In the genomic region with DNA sequence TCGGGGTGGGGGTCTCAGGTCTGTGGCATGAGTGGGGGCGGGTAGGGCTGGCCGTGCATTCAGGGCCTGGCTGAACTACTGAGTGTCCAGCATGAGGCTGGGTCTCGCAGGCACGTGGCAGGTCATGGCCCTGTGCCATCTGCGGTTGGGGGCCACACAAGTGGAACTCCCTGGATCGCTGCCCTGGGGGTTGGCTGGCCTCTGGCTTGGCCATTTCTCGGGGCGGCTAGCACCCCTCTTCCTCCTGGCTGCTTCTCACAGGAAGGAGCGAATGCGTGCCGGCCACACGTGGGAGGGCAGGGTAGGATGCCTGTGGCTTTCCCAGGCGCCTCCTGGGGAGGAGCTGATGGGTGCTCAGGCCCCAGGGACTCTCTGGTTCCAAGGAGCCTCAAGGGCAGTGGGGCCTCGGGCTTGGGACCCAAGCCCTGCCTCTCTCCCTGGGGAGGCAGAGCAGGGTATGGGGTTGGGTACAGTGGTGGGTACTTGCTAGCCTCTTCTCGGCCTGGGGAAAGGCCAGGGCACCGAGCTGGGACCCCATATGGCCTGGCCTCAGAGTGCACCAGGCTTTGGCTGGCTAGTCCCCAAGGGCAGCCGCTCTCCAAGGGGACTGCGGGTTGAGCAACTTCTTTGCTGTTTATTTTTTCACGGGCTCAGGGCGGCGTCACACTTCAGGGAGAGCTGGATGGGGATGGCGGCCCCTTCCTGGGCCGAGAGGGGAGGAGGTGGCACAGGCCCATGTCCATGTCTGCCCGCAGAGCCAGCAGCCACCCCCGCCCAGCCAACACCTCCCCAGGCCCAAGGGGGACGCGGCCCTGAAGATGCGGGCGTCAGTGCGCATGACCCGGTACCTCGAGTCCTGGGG, we compare ENCODE assay signal across 11 cellular contexts. TPM values are rescaled to one million over a fixed set of nuclear protein-coding genes. Genes with fewer than 3 reads are reported as not detected.
DNase-seq lines count a peak whose midpoint lies in the region; ATAC-seq, FAIRE-seq and TF ChIP-seq lines count a peak whose summit lies in the region.
"Had no signal": no experiment of that assay in that cellular context is flagged by ENCODE, and none has a peak within 500 bp of the region (broad histone marks: within the 10 kb centered on the region; RNA-seq: fewer than 3 reads in every experiment).

No MANE protein-coding gene starts in this region.

- peaks cover 0 to 85% (median 0%) of the 10 kb centered on the region in 3 donors for H3K36me3 Mint-ChIP-seq in CD8-positive, alpha-beta memory T cell

- H2BK5ac ChIP-seq in H1 (ENCODE audit: low read depth, low read length), result 0 out of 2 replicates have a peak overlapping the region, but pooled peaks have one; percentile 9

- no peak for TF ChIP-seq CTCF in H1 (IDR thresholded peaks at IDR 0.05; ENCODE audit: control extremely low read depth in 1 of 3, insufficient read depth in 1 of 3, low read depth in 1 of 3, low read length in 3 of 3)

- no peak for FAIRE-seq in H1 (lab: Jason Lieb, UNC)
- FAIRE-seq: GM18507 had no signal

- no peak overlapping the region for H3K14ac ChIP-seq in H1 (ENCODE audit: insufficient read length)

- ATAC-seq in HG03196 (IDR thresholded peaks at IDR 0.05; ENCODE audit: unreplicated experiment), result no peak

- TF ChIP-seq RAD21 in H1 (IDR thresholded peaks at IDR 0.05 in 1 of 2, conservative IDR thresholded peaks at IDR 0.05 in 1 of 2; ENCODE audit: low read depth in 2 of 2, low read length in 2 of 2), result no peak

- no peaks in the 10 kb centered on the region for H3K9me3 Mint-ChIP-seq in CD8-positive, alpha-beta memory T cell

- no peak overlapping the region for H2AFZ ChIP-seq in H1 (ENCODE audit: low read length)

- H3K27me3 Mint-ChIP-seq in CD8-positive, alpha-beta memory T cell, result no peaks in the 10 kb centered on the region

- DNase-seq in CD8-positive, alpha-beta memory T cell, result peak in 1 of 5 donors; percentile 38
- DNase-seq in HS-27A (ENCODE audit: low read depth), result peak; percentile 42
- peak in 1 of 2 experiments; percentile 42 for DNase-seq in H1 (ENCODE audit: low read depth in 1 of 2, low spot score in 2 of 2)
- peak in 8 of 10 donors; percentile 0 to 80 (median 16) for DNase-seq in posterior cingulate gyrus
- DNase-seq in glomerular visceral epithelial cell (ENCODE audit: extremely low spot score), result no peak
- DNase-seq in hippocampal formation (lab: John Stamatoyannopoulos, UW), result no peak
- DNase-seq: activated CD4-positive, alpha-beta T cell treated with anti-CD3 and anti-CD28 coated beads for 1 hour; DMS79; stimulated activated CD4-positive, alpha-beta T cell treated with anti-CD3 and anti-CD28 coated beads, Interleukin-4, amount 100 ng/mL, for 1 hour had no signal

- no peaks in the 10 kb centered on the region for H3K79me1 ChIP-seq in H1 (ENCODE audit: low read depth, low read length)

- H2BK20ac ChIP-seq in H1 (ENCODE audit: low read length), result no peak overlapping the region

- no peak overlapping the region for H3K23ac ChIP-seq in H1 (ENCODE audit: insufficient read length)

- peak overlapping the region in 5 of 8 donors; percentile 5 to 73 (median 58) for H3K27ac Mint-ChIP-seq in CD8-positive, alpha-beta memory T cell

- no peak for TF ChIP-seq POLR2A in H1 (IDR thresholded peaks at IDR 0.05; ENCODE audit: control extremely low read depth in 1 of 2, low read depth in 2 of 2, low read length in 2 of 2)

- intact Hi-C loops in posterior cingulate gyrus (cut with DNase I), result no loop called here

- H3K9me3 ChIP-seq in CD8-positive, alpha-beta memory T cell (ENCODE audit: low read length), result no peaks in the 10 kb centered on the region
- H3K9me3 ChIP-seq in H1 (ENCODE audit: insufficient read depth in 2 of 2, low read depth in 1 of 2, low read length in 1 of 2), result no peaks in the 10 kb centered on the region; a peak in 1 of 4 replicates

- no peaks in the 10 kb centered on the region for H3K79me2 ChIP-seq in H1 (ENCODE audit: control insufficient read depth in 1 of 2, insufficient read depth in 2 of 2, low read length in 2 of 2)

- no peak overlapping the region for H3K27ac ChIP-seq in CD8-positive, alpha-beta memory T cell (ENCODE audit: low read depth, low read length)
- no peak overlapping the region for H3K27ac ChIP-seq in H1 (ENCODE audit: low read depth, low read length)

- no peak overlapping the region for H4K91ac ChIP-seq in H1 (replicated peaks; ENCODE audit: insufficient read length, low read length)

- no peaks in the 10 kb centered on the region for H3K23me2 ChIP-seq in H1 (ENCODE audit: low read depth, low read length)

- H3K4me2 ChIP-seq in H1 (ENCODE audit: insufficient read depth in 1 of 2, low read depth in 2 of 2, low read length in 2 of 2), result no peak overlapping the region

- H3K4ac ChIP-seq in H1 (replicated peaks; ENCODE audit: insufficient read length, low read depth, low read length), result no peak overlapping the region

- H2BK15ac ChIP-seq in H1 (ENCODE audit: low read length), result no peak overlapping the region

- peaks cover 45% of the 10 kb centered on the region for H3K36me3 ChIP-seq in CD8-positive, alpha-beta memory T cell (ENCODE audit: insufficient read depth, low read length)
- H3K36me3 ChIP-seq in H1 (ENCODE audit: control insufficient read depth in 2 of 4, insufficient read depth in 4 of 4, low read length in 3 of 4), result no peaks in the 10 kb centered on the region

- no peak overlapping the region for H2BK120ac ChIP-seq in H1 (replicated peaks; ENCODE audit: low read depth, low read length)

- H3K27me3 ChIP-seq in CD8-positive, alpha-beta memory T cell (ENCODE audit: insufficient read depth, low read length, poor library complexity, severe bottlenecking), result no peaks in the 10 kb centered on the region
- no peaks in the 10 kb centered on the region for H3K27me3 ChIP-seq in H1 (replicated peaks in 1 of 4; ENCODE audit: control insufficient read depth in 3 of 4, extremely low read depth in 1 of 4, insufficient read depth in 3 of 4, low read length in 3 of 4)

- no peak overlapping the region for H3K4me3 Mint-ChIP-seq in CD8-positive, alpha-beta memory T cell

- POLR2A ChIA-PET in CD8-positive, alpha-beta memory T cell (lab: Charles Lee), result no interaction called here
- POLR2A ChIA-PET in H1 (lab: Charles Lee; ENCODE audit: partially characterized antibody), result interaction anchor here (1.5 kb wide), 1 partner anchor 14 kb away, joined by 4 read pairs; no protein-coding TSS in a partner anchor

- no peak for TF ChIP-seq EP300 in H1 (IDR thresholded peaks at IDR 0.05; ENCODE audit: borderline replicate concordance in 1 of 2, low read depth in 2 of 2, low read length in 2 of 2)

- H3K18ac ChIP-seq in H1 (ENCODE audit: extremely low read depth, low read length), result no peak overlapping the region

- no peaks in the 10 kb centered on the region for H3K4me1 ChIP-seq in CD8-positive, alpha-beta memory T cell (ENCODE audit: insufficient read depth, low read length)
- H3K4me1 ChIP-seq in H1 (replicated peaks in 1 of 4; ENCODE audit: control insufficient read depth in 3 of 4, insufficient read depth in 4 of 4, low read length in 3 of 4), result no peaks in the 10 kb centered on the region; a peak in 1 of 7 replicates

- H2BK12ac ChIP-seq in H1 (ENCODE audit: low read depth, low read length), result no peak overlapping the region

- CTCF ChIA-PET in CD8-positive, alpha-beta memory T cell (lab: Charles Lee), result no interaction called here
- CTCF ChIA-PET in H1 (lab: Charles Lee; ENCODE audit: partially characterized antibody), result interaction anchor here (0.5 to 1.6 kb wide), 4 partner anchors 13 to 366 kb away, joined by 3 read pairs; no protein-coding TSS in a partner anchor

- no peak overlapping the region for H3K56ac ChIP-seq in H1 (replicated peaks; ENCODE audit: insufficient read length, low read depth, low read length)

- no peak overlapping the region for H2AK5ac ChIP-seq in H1 (ENCODE audit: low read depth, low read length)

- no peak overlapping the region for H3K4me3 ChIP-seq in CD8-positive, alpha-beta memory T cell (ENCODE audit: low read length)
- H3K4me3 ChIP-seq in H1 (ENCODE audit: extremely low read depth in 1 of 4, insufficient read depth in 2 of 4, low read depth in 3 of 4, low read length in 4 of 4), result no peak overlapping the region

- 88% methylated on average over 26 of the region's 33 CpGs; no CpG with 5 or more reads in 1 of the 2 experiments for WGBS in H1 (ENCODE audit: extremely low coverage in 1 of 2, insufficient coverage in 1 of 2, insufficient read length in 1 of 2, insufficient replicate concordance in 2 of 2, low coverage in 1 of 2, low lambda C conversion rate in 2 of 2, missing lambda C conversion rate in 1 of 2), 2 experiments

- H4K5ac ChIP-seq in H1 (ENCODE audit: insufficient read length, low read depth, low read length), result no peak overlapping the region

- no peaks in the 10 kb centered on the region for H4K20me1 ChIP-seq in H1 (replicated peaks in 1 of 2; ENCODE audit: control insufficient read depth in 1 of 2, insufficient read depth in 2 of 2, low read length in 2 of 2)

- H4K8ac ChIP-seq in H1 (ENCODE audit: extremely low read depth, insufficient read depth, low read length), result peak overlapping the region; percentile 71; the same call in 1 of the 2 replicates

- no peak overlapping the region for H3K9ac ChIP-seq in H1 (replicated peaks in 1 of 4; ENCODE audit: extremely low read depth in 1 of 4, low read depth in 3 of 4, low read length in 3 of 4)

- peaks cover 0 to 1% (median 0%) of the 10 kb centered on the region in 3 donors for H3K4me1 Mint-ChIP-seq in CD8-positive, alpha-beta memory T cell

TF ChIP-seq in H1, 55 proteins besides CTCF, POLR2A, EP300 and RAD21:
- no peak for TF ChIP-seq ZNF274 (IDR thresholded peaks at IDR 0.05; ENCODE audit: borderline replicate concordance, extremely low read depth, low read length)

RNA-seq across cellular contexts. Expression of a gene that starts 37.5 kb away (rescaled TPM):
- total RNA-seq in CD8-positive, alpha-beta memory T cell, result 10 to 100 TPM; 76.6 to 83.4 TPM
- 88.1 TPM for polyA plus RNA-seq in CD8-positive, alpha-beta memory T cell
- 4.7 and 5.1 TPM in 2 replicates for total RNA-seq in H1 (2021; fragmentation: NEBNext Ultra II Directional; extraction: Animal tissue kit (Norgen Biotek cat#: 25700))
- 2.4 and 5.5 TPM in 2 replicates for polyA plus RNA-seq in H1 (2011; rRNA removed)
- polyA plus RNA-seq in H1 (2011; cell fraction: cytosol; rRNA removed), result 4.9 TPM
- polyA plus RNA-seq in H1 (2011; cell fraction: nucleus; rRNA removed), result 13.5 TPM
- 2.0 to 4.3 TPM (median 2.9 TPM) in 4 replicates for polyA plus RNA-seq in H1 (2012, experiment 1 of 2)
- polyA plus RNA-seq in H1 (2012, experiment 2 of 2), result 0.45 TPM
- 1.8 TPM for polyA plus RNA-seq in H1 (2013, experiment 1 of 2)
- polyA plus RNA-seq in H1 (2013, experiment 2 of 2), result 1.7 TPM
- polyA minus RNA-seq in H1 (2011; rRNA and poly(A)+ RNA removed), result 6.9 and 7.2 TPM in 2 replicates
- 7.3 TPM for polyA minus RNA-seq in H1 (2011; cell fraction: cytosol; rRNA and poly(A)+ RNA removed)
- 6.4 TPM for polyA minus RNA-seq in H1 (2011; cell fraction: nucleus; rRNA and poly(A)+ RNA removed)

Comparison
In these comparisons a context has a peak if more than half of its experiments do, and no peak if none do; other contexts are left out.
1. DNase-seq: peak in HS-27A (single experiment) and posterior cingulate gyrus (8 of 10); none in glomerular visceral epithelial cell (single experiment) and hippocampal formation (0 of 2).
2. RNA of a gene that starts 37.5 kb away (total RNA-seq): 76.6 to 83.4 TPM in CD8-positive, alpha-beta memory T cell; 4.7 to 5.1 TPM in H1; every median in the first group is over 10 times any median in the second.